In genomic region chr5:157469687-157470086, GRCh38 we compare ENCODE assay signal across 16 cellular contexts. TPM values are rescaled to one million over a fixed set of nuclear protein-coding genes. Genes with fewer than 3 reads are reported as not detected.
A peak's percentile ranks its signal among the peaks of the same experiment; 100 is the strongest.
DNase-seq lines count a peak whose midpoint lies in the region; ATAC-seq and TF ChIP-seq lines count a peak whose summit lies in the region.
"Had no signal": no experiment of that assay in that cellular context is flagged by ENCODE, and none has a peak within 500 bp of the region (broad histone marks: within the 10 kb centered on the region; RNA-seq: fewer than 3 reads in every experiment).

No MANE protein-coding gene starts in this region.

- no peak overlapping the region for H3K4me2 ChIP-seq in trophoblast cell (ENCODE audit: low read length)
- H3K4me2 ChIP-seq: KMS-11 had no signal

- H3K23ac ChIP-seq in trophoblast cell (ENCODE audit: low read length): no peak overlapping the region

- H3K79me1 ChIP-seq in trophoblast cell (ENCODE audit: low read length): peaks cover 5% of the 10 kb centered on the region

- no peak overlapping the region for H2BK120ac ChIP-seq in trophoblast cell (ENCODE audit: insufficient read depth, low read length, poor library complexity)

- no peak overlapping the region for H4K91ac ChIP-seq in trophoblast cell (ENCODE audit: low read depth, low read length)

- no peaks in the 10 kb centered on the region for H3K79me2 ChIP-seq in trophoblast cell (ENCODE audit: control insufficient read depth, insufficient read depth, low read length, poor library complexity)

- H2BK5ac ChIP-seq in trophoblast cell (ENCODE audit: low read depth, low read length, poor library complexity): no peak overlapping the region

- peaks cover 3 to 11% of the 10 kb centered on the region in 2 experiments for H3K4me1 ChIP-seq in trophoblast cell (ENCODE audit: control insufficient read depth in 1 of 2, insufficient read depth in 2 of 2, low read length in 2 of 2)
- no peaks in the 10 kb centered on the region for H3K4me1 ChIP-seq in endodermal cell (ENCODE audit: control insufficient read depth, insufficient read depth, low read length)

- no peak overlapping the region for H4K12ac ChIP-seq in trophoblast cell (ENCODE audit: low read depth, low read length)

- no peaks in the 10 kb centered on the region for H3K27me3 ChIP-seq in trophoblast cell (ENCODE audit: insufficient read depth, low read length)
- no peaks in the 10 kb centered on the region for H3K27me3 ChIP-seq in endodermal cell (ENCODE audit: control insufficient read depth, insufficient read depth, low read length, poor library complexity, severe bottlenecking)

- peaks cover 4% of the 10 kb centered on the region for H3K9me3 ChIP-seq in trophoblast cell (ENCODE audit: insufficient read depth, low read depth, low read length)
- H3K9me3 ChIP-seq in endodermal cell (ENCODE audit: control insufficient read depth, low read length): no peaks in the 10 kb centered on the region

- H3K27ac Mint-ChIP-seq in activated naive CD4-positive, alpha-beta T cell treated with anti-CD3 and anti-CD28 coated beads, Interleukin-2, amount 50 U/mL, for 24 hours: peak overlapping the region; percentile 41
- no peak overlapping the region for H3K27ac Mint-ChIP-seq in endodermal cell
- H3K27ac Mint-ChIP-seq: CD4-positive, alpha-beta memory T cell had no signal

- no peak overlapping the region for H3K18ac ChIP-seq in trophoblast cell (ENCODE audit: low read length)

- no peak overlapping the region for H2AK5ac ChIP-seq in trophoblast cell (ENCODE audit: low read length)

- H4K8ac ChIP-seq in trophoblast cell (ENCODE audit: low read depth, low read length): no peak overlapping the region

- H3K4me3 ChIP-seq in trophoblast cell (ENCODE audit: low read depth, low read length): no peak overlapping the region
- no peak overlapping the region for H3K4me3 ChIP-seq in endodermal cell (ENCODE audit: low read length)

- H3K27me3 Mint-ChIP-seq in activated naive CD4-positive, alpha-beta T cell treated with anti-CD3 and anti-CD28 coated beads, Interleukin-2, amount 50 U/mL, for 24 hours: no peaks in the 10 kb centered on the region
- H3K27me3 Mint-ChIP-seq in endodermal cell (ENCODE audit: insufficient read depth): peaks cover 5% of the 10 kb centered on the region
- H3K27me3 Mint-ChIP-seq: CD4-positive, alpha-beta memory T cell had no signal

- ATAC-seq in GM18873 (IDR thresholded peaks at IDR 0.05; ENCODE audit: low FRiP score, unreplicated experiment): no peak
- ATAC-seq: HepG2 had no signal

- WGBS in trophoblast cell (ENCODE audit: extremely low coverage, insufficient coverage, insufficient read length): no CpG with 5 or more reads among the region's 7 CpGs
- WGBS in endodermal cell (ENCODE audit: insufficient coverage in 1 of 2, insufficient read length in 1 of 2), 2 experiments: 89 to 91% methylated on average over 6 to 7 of the region's 7 CpGs

- no peak for TF ChIP-seq CTCF in endodermal cell (conservative IDR thresholded peaks at IDR 0.05)

- DNase-seq in activated naive CD4-positive, alpha-beta T cell treated with Interleukin-2 at 50 U/mL for 16 hours: no peak
- DNase-seq in trophoblast cell: no peak
- DNase-seq in NCI-H1105 treated with DMSO at 0.1 percent for 48 hours (lab: John Stamatoyannopoulos, UW): no peak
- no peak for DNase-seq in endodermal cell
- DNase-seq in A172 (ENCODE audit: low spot score): no peak
- DNase-seq: CD4-positive, alpha-beta memory T cell; NCI-H1092; NCI-H1694 treated with DMSO at 0.1 percent for 48 hours; NCI-H446; SIG-M5 had no signal

- peaks cover 15 to 29% of the 10 kb centered on the region in 2 experiments for H3K36me3 ChIP-seq in trophoblast cell (ENCODE audit: control insufficient read depth in 1 of 2, insufficient read depth in 2 of 2, low read length in 2 of 2)
- peaks cover 25% of the 10 kb centered on the region for H3K36me3 ChIP-seq in endodermal cell (ENCODE audit: control insufficient read depth, insufficient read depth, low read length)

- H3K27ac ChIP-seq in angular gyrus (ENCODE audit: low read depth, low read length) (peak overlapping the region; percentile 11), trophoblast cell (ENCODE audit: low read depth, low read length) (peak overlapping the region; percentile 24), endodermal cell (ENCODE audit: low read depth, low read length) (no peak overlapping the region)
- H3K27ac ChIP-seq: KMS-11 had no signal

- no peaks in the 10 kb centered on the region for H3K36me3 Mint-ChIP-seq in activated naive CD4-positive, alpha-beta T cell treated with anti-CD3 and anti-CD28 coated beads, Interleukin-2, amount 50 U/mL, for 24 hours
- peaks cover 13% of the 10 kb centered on the region for H3K36me3 Mint-ChIP-seq in endodermal cell (ENCODE audit: low read depth)

- H3K14ac ChIP-seq in trophoblast cell (ENCODE audit: low read length): no peak overlapping the region

- H2AFZ ChIP-seq in trophoblast cell (ENCODE audit: insufficient read depth, low read length, poor library complexity): no peak overlapping the region

- no peaks in the 10 kb centered on the region for H3K9me3 Mint-ChIP-seq in activated naive CD4-positive, alpha-beta T cell treated with anti-CD3 and anti-CD28 coated beads, Interleukin-2, amount 50 U/mL, for 24 hours
- H3K9me3 Mint-ChIP-seq in endodermal cell: no peaks in the 10 kb centered on the region
- H3K9me3 Mint-ChIP-seq: CD4-positive, alpha-beta memory T cell had no signal

- no peak overlapping the region for H3K4me3 Mint-ChIP-seq in activated naive CD4-positive, alpha-beta T cell treated with anti-CD3 and anti-CD28 coated beads, Interleukin-2, amount 50 U/mL, for 24 hours
- H3K4me3 Mint-ChIP-seq in endodermal cell: no peak overlapping the region
- H3K4me3 Mint-ChIP-seq: CD4-positive, alpha-beta memory T cell had no signal

- H2BK12ac ChIP-seq in trophoblast cell (ENCODE audit: low read length): no peak overlapping the region

- H3K4ac ChIP-seq in trophoblast cell (ENCODE audit: low read depth, low read length): no peak overlapping the region

- H3K4me1 Mint-ChIP-seq in activated naive CD4-positive, alpha-beta T cell treated with anti-CD3 and anti-CD28 coated beads, Interleukin-2, amount 50 U/mL, for 24 hours: peaks cover 4% of the 10 kb centered on the region
- peaks cover 5% of the 10 kb centered on the region for H3K4me1 Mint-ChIP-seq in endodermal cell

- H3K9ac ChIP-seq in trophoblast cell (ENCODE audit: low read length): no peak overlapping the region
- no peak overlapping the region for H3K9ac ChIP-seq in endodermal cell (ENCODE audit: extremely low read depth, low read length, poor library complexity, severe bottlenecking)
- H3K9ac ChIP-seq: KMS-11 had no signal

RNA-seq across cellular contexts. Expression of gene NIPAL4, which starts 9.7 kb away (rescaled TPM):
- 5.7 and 5.9 TPM in 2 replicates for polyA plus RNA-seq in trophoblast cell (2013)
- not detected for total RNA-seq in endodermal cell
- 0.71 TPM for polyA plus RNA-seq in endodermal cell (2013, experiment 1 of 2)
- 0.79 TPM for polyA plus RNA-seq in endodermal cell (2013, experiment 2 of 2)
- 1.2 and 1.5 TPM in 2 replicates for total RNA-seq in A172 (2014; rRNA removed; shearing (Covaris generic))
- total RNA-seq: A673; CD4-positive, alpha-beta memory T cell; HepG2 had no signal
- polyA plus RNA-seq: CD4-positive, alpha-beta memory T cell; HepG2 had no signal
